ENCODE assay signal across 21 cellular contexts in genomic region chr12:125878483-125878882, GRCh38.
DNase-seq lines count a peak whose midpoint lies in the region; ATAC-seq and TF ChIP-seq lines count a peak whose summit lies in the region.
"Had no signal": no experiment of that assay in that cellular context is flagged by ENCODE, and none has a peak within 500 bp of the region (broad histone marks: within the 10 kb centered on the region; RNA-seq: fewer than 3 reads in every experiment).

No MANE protein-coding gene starts in this region.

- no peaks in the 10 kb centered on the region for H3K79me2 ChIP-seq in neural progenitor cell (ENCODE audit: low read depth)

- 32% methylated on average over 4 of the region's 4 CpGs for WGBS in esophagus muscularis mucosa

- no peaks in the 10 kb centered on the region for H3K9me3 ChIP-seq in esophagus muscularis mucosa
- no peaks in the 10 kb centered on the region for H3K9me3 ChIP-seq in neural progenitor cell (ENCODE audit: low read depth)
- H3K9me3 ChIP-seq: BE2C, BLaER1 had no signal

- ATAC-seq in left cardiac atrium (peak; percentile 69 to 78), Right ventricle myocardium inferior (no peak), GM19397 (IDR thresholded peaks at IDR 0.05; ENCODE audit: unreplicated experiment) (no peak), HG02973 (IDR thresholded peaks at IDR 0.05; ENCODE audit: unreplicated experiment) (no peak)
- ATAC-seq: GM12878 had no signal

- H3K4me3 Mint-ChIP-seq in Calu3 (ENCODE audit: low read depth, unreplicated experiment) (no peak overlapping the region), neural progenitor cell (no peak overlapping the region)
- H3K4me3 Mint-ChIP-seq: CD14-positive monocyte; CD4-positive, alpha-beta memory T cell; CD4-positive, CD25-positive, alpha-beta regulatory T cell; CD8-positive, alpha-beta memory T cell had no signal

- no peaks in the 10 kb centered on the region for H4K20me1 ChIP-seq in neural progenitor cell (ENCODE audit: low read depth)
- H4K20me1 ChIP-seq: BLaER1 had no signal

- H3K27me3 ChIP-seq in esophagus muscularis mucosa (no peaks in the 10 kb centered on the region), neural progenitor cell (no peaks in the 10 kb centered on the region)
- H3K27me3 ChIP-seq: BE2C, BLaER1 had no signal

- H3K36me3 ChIP-seq in esophagus muscularis mucosa, result no peaks in the 10 kb centered on the region
- H3K36me3 ChIP-seq in neural progenitor cell, result no peaks in the 10 kb centered on the region
- H3K36me3 ChIP-seq: BE2C, BLaER1 had no signal

- H3K27ac ChIP-seq in esophagus muscularis mucosa (replicated peaks in 1 of 4) (no peak overlapping the region), neural progenitor cell (no peak overlapping the region)
- H3K27ac ChIP-seq: BLaER1 had no signal

- H3K9ac ChIP-seq in neural progenitor cell, result no peak overlapping the region
- H3K9ac ChIP-seq: BLaER1 had no signal

- H3K4me1 Mint-ChIP-seq in Calu3 (ENCODE audit: low read depth, unreplicated experiment) (no peaks in the 10 kb centered on the region), neural progenitor cell (peaks cover 12% of the 10 kb centered on the region)
- H3K4me1 Mint-ChIP-seq: CD14-positive monocyte; CD4-positive, alpha-beta memory T cell; CD4-positive, CD25-positive, alpha-beta regulatory T cell; CD8-positive, alpha-beta memory T cell had no signal

- H3K9me3 Mint-ChIP-seq in Calu3 (ENCODE audit: low read depth, unreplicated experiment) (peaks cover 3% of the 10 kb centered on the region), neural progenitor cell (no peaks in the 10 kb centered on the region)

- POLR2A ChIA-PET in GM10248 (lab: Yijun Ruan, JAX), result no interaction called here

- no peaks in the 10 kb centered on the region for H3K36me3 Mint-ChIP-seq in Calu3 (ENCODE audit: insufficient read depth, unreplicated experiment)
- H3K36me3 Mint-ChIP-seq in neural progenitor cell, result no peaks in the 10 kb centered on the region
- H3K36me3 Mint-ChIP-seq: CD14-positive monocyte; CD4-positive, alpha-beta memory T cell; CD4-positive, CD25-positive, alpha-beta regulatory T cell; CD8-positive, alpha-beta memory T cell had no signal

- no TSS peak for BruUV-seq in Calu3 (replicated peaks; lab: Mats Ljungman, UMichigan)

- no peak for TF ChIP-seq EP300 in esophagus muscularis mucosa (IDR thresholded peaks at IDR 0.05)

- CTCF ChIA-PET in Calu3 (lab: Charles Lee) (no interaction called here), GM10248 (lab: Yijun Ruan, JAX) (no interaction called here)

- no peak for TF ChIP-seq POLR2A in esophagus muscularis mucosa (IDR thresholded peaks at IDR 0.05; ENCODE audit: low read depth)

- DNase-seq in left cardiac atrium (no peak), Right ventricle myocardium inferior (ENCODE audit: missing footprints) (no peak), Calu3 (no peak), esophagus muscularis mucosa (ENCODE audit: extremely low spot score) (peak; percentile 83), neural progenitor cell (ENCODE audit: low spot score) (no peak), GM10248 (ENCODE audit: extremely low spot score) (no peak)
- DNase-seq: 8988T; ACHN; BE2C; C1 segment of cervical spinal cord; CD4-positive, alpha-beta memory T cell; CD4-positive, CD25-positive, alpha-beta regulatory T cell; CD8-positive, alpha-beta memory T cell; COR-L47; DMS79 treated with DMSO at 0.1 percent for 48 hours; GF-D8 had no signal

- intact Hi-C loops in left cardiac atrium (cut with DNase I) (loop anchor here in 1 of 2 donors (10.0 kb wide), 1 partner anchor 196 kb away; no protein-coding TSS in a partner anchor), Right ventricle myocardium inferior (cut with DNase I) (no loop called here), Calu3 (cut with micrococcal nuclease; ENCODE audit: unreplicated experiment) (no loop called here), esophagus muscularis mucosa (cut with DNase I) (no loop called here)

- H2AFZ ChIP-seq in neural progenitor cell (replicated peaks), result peak overlapping the region; percentile 63

- H3K27ac Mint-ChIP-seq in Calu3 (ENCODE audit: unreplicated experiment), result peak overlapping the region; percentile 44
- H3K27ac Mint-ChIP-seq in neural progenitor cell, result no peak overlapping the region
- H3K27ac Mint-ChIP-seq: CD14-positive monocyte; CD4-positive, alpha-beta memory T cell; CD4-positive, CD25-positive, alpha-beta regulatory T cell; CD8-positive, alpha-beta memory T cell had no signal

- H3K4me3 ChIP-seq in esophagus muscularis mucosa, result no peak overlapping the region
- H3K4me3 ChIP-seq in neural progenitor cell, result no peak overlapping the region
- H3K4me3 ChIP-seq: BLaER1, GM12878 had no signal

- H3F3A ChIP-seq in neural progenitor cell (ENCODE audit: low read depth), result no peaks in the 10 kb centered on the region

- H3K27me3 Mint-ChIP-seq in Calu3 (ENCODE audit: unreplicated experiment) (no peaks in the 10 kb centered on the region), neural progenitor cell (ENCODE audit: insufficient read depth, low read depth) (peaks cover 3% of the 10 kb centered on the region)
- H3K27me3 Mint-ChIP-seq: CD4-positive, alpha-beta memory T cell; CD4-positive, CD25-positive, alpha-beta regulatory T cell had no signal

- TF ChIP-seq CTCF in Calu3 (IDR thresholded peaks at IDR 0.05; ENCODE audit: unreplicated experiment), result no peak
- TF ChIP-seq CTCF in esophagus muscularis mucosa (IDR thresholded peaks at IDR 0.05), result no peak
- no peak for TF ChIP-seq CTCF in neural progenitor cell (IDR thresholded peaks at IDR 0.05)
- TF ChIP-seq CTCF in GM10248 (IDR thresholded peaks at IDR 0.05; ENCODE audit: control extremely low read depth, extremely low read depth, low read depth, missing control alignments), result no peak

- peaks cover 0 to 2% (median 0%) of the 10 kb centered on the region in 4 donors for H3K4me1 ChIP-seq in esophagus muscularis mucosa
- no peaks in the 10 kb centered on the region for H3K4me1 ChIP-seq in neural progenitor cell
- H3K4me1 ChIP-seq: BE2C, BLaER1 had no signal

- H3K4me2 ChIP-seq in neural progenitor cell, result no peak overlapping the region
- H3K4me2 ChIP-seq: BLaER1 had no signal

Comparison
In these comparisons a context has a peak if more than half of its experiments do, and no peak if none do; other contexts are left out.
1. ATAC-seq: peak in left cardiac atrium (2 of 2); none in Right ventricle myocardium inferior (single experiment), GM19397 (single experiment) and HG02973 (single experiment).